In genomic region chr6:16999486-17000436, GRCh38 we compare ENCODE assay signal across 15 cellular contexts.
DNase-seq lines count a peak whose midpoint lies in the region; ATAC-seq and TF ChIP-seq lines count a peak whose summit lies in the region.
"Had no signal": no experiment of that assay in that cellular context is flagged by ENCODE, and none has a peak within 500 bp of the region (broad histone marks: within the 10 kb centered on the region; RNA-seq: fewer than 3 reads in every experiment).

No MANE protein-coding gene starts in this region.

- ATAC-seq in HG02571 (IDR thresholded peaks at IDR 0.05; ENCODE audit: unreplicated experiment) (no peak), GM21619 (IDR thresholded peaks at IDR 0.05; ENCODE audit: unreplicated experiment) (no peak)
- ATAC-seq: WTC11 had no signal

- no peak overlapping the region for H3K9ac ChIP-seq in liver (ENCODE audit: low read depth in 1 of 2, low read length in 2 of 2)
- H3K9ac ChIP-seq: BLaER1 treated with 17β-estradiol and CSF1 and Interleukin-3, amounts not matched to agents 10 nM and 100 nM had no signal

- 9% methylated on average over 2 of the region's 2 CpGs for WGBS in liver

- TF ChIP-seq CTCF in AG09309 (IDR thresholded peaks at IDR 0.05; ENCODE audit: control insufficient read depth, insufficient read depth, low read depth, low read length, missing control alignments) (no peak), cardiac fibroblast (IDR thresholded peaks at IDR 0.05; ENCODE audit: low read depth, low read length) (no peak), liver (IDR thresholded peaks at IDR 0.05; ENCODE audit: low read depth, low read length, missing input control) (no peak)

- H3K4me3 ChIP-seq in AG09309 (ENCODE audit: control insufficient read depth, low read depth, low read length) = no peak overlapping the region
- H3K4me3 ChIP-seq in cardiac fibroblast (replicated peaks in 1 of 2; ENCODE audit: low read depth in 2 of 2, low read length in 2 of 2) = no peak overlapping the region
- no peak overlapping the region for H3K4me3 ChIP-seq in liver (ENCODE audit: low read depth in 1 of 3, low read length in 3 of 3)
- H3K4me3 ChIP-seq: BLaER1 treated with 17β-estradiol and CSF1 and Interleukin-3, amounts not matched to agents 10 nM and 100 nM; MG63; uterus had no signal

- DNase-seq in AG09309 (ENCODE audit: low read depth) (peak; percentile 86), HT1080 (ENCODE audit: low read depth) (peak; percentile 7), cardiac fibroblast (ENCODE audit: low read depth in 2 of 2) (peak; percentile 69 to 74), NCI-H226 (no peak), SKM-1 (lab: John Stamatoyannopoulos, UW; ENCODE audit: unreplicated experiment) (no peak)
- DNase-seq: kidney; MG63; RPMI8226; stimulated activated CD8-positive, alpha-beta memory T cell treated with anti-CD3 and anti-CD28 coated beads, Interleukin-4, amount 100 ng/mL, for 48 hours; uterus had no signal

- TF ChIP-seq RAD21 in liver (IDR thresholded peaks at IDR 0.05) = peak; percentile 48 to 56

- peaks cover 0 to 27% (median 12%) of the 10 kb centered on the region in 4 donors for H3K4me1 ChIP-seq in liver (ENCODE audit: control insufficient read depth in 4 of 4, insufficient read depth in 4 of 4, low read length in 3 of 4)
- H3K4me1 ChIP-seq: uterus had no signal

- H3K36me3 ChIP-seq in liver (ENCODE audit: control insufficient read depth in 4 of 4, insufficient read depth in 3 of 4, low read depth in 1 of 4, low read length in 3 of 4) = no peaks in the 10 kb centered on the region
- H3K36me3 ChIP-seq: BLaER1 treated with 17β-estradiol and CSF1 and Interleukin-3, amounts not matched to agents 10 nM and 100 nM; MG63; uterus had no signal

- H3K27me3 ChIP-seq in liver (ENCODE audit: control insufficient read depth in 4 of 4, insufficient read depth in 4 of 4, low read length in 3 of 4) = no peaks in the 10 kb centered on the region
- H3K27me3 ChIP-seq: BLaER1 treated with 17β-estradiol and CSF1 and Interleukin-3, amounts not matched to agents 10 nM and 100 nM; MG63; uterus had no signal

- H3K27ac ChIP-seq in liver (ENCODE audit: low read depth in 1 of 2, low read length in 2 of 2) = peak overlapping the region; percentile 79 to 80
- H3K27ac ChIP-seq: BLaER1 treated with 17β-estradiol and CSF1 and Interleukin-3, amounts not matched to agents 10 nM and 100 nM; uterus had no signal

- H3K9me3 ChIP-seq in liver (ENCODE audit: control insufficient read depth in 4 of 4, low read length in 3 of 4) = no peaks in the 10 kb centered on the region
- H3K9me3 ChIP-seq: BLaER1 treated with 17β-estradiol and CSF1 and Interleukin-3, amounts not matched to agents 10 nM and 100 nM; MG63; uterus had no signal

TF ChIP-seq in liver, 16 proteins besides CTCF, POLR2A, EP300 and RAD21:
- TF ChIP-seq REST (IDR thresholded peaks at IDR 0.05) (peak; percentile 67), HNF4G (IDR thresholded peaks at IDR 0.05) (no peak), RXRA (IDR thresholded peaks at IDR 0.05) (peak; percentile 60 to 90), ATF3 (IDR thresholded peaks at IDR 0.05) (peak; percentile 58), MAX (IDR thresholded peaks at IDR 0.05) (peak; percentile 85), NR2F2 (IDR thresholded peaks at IDR 0.05) (no peak), JUND (IDR thresholded peaks at IDR 0.05) (peak in 1 of 2 donors; percentile 85), EGR1 (IDR thresholded peaks at IDR 0.05; ENCODE audit: low read depth in 2 of 2) (peak in 1 of 2 donors; percentile 37), FOXA1 (IDR thresholded peaks at IDR 0.05) (peak; percentile 80), YY1 (IDR thresholded peaks at IDR 0.05) (peak; percentile 53), HNF4A (conservative IDR thresholded peaks at IDR 0.05) (peak; percentile 64 to 88), SP1 (IDR thresholded peaks at IDR 0.05) (peak; percentile 59), FOXA2 (IDR thresholded peaks at IDR 0.05) (peak; percentile 87), TAF1 (conservative IDR thresholded peaks at IDR 0.05) (no peak), ZBTB33 (IDR thresholded peaks at IDR 0.05) (peak; percentile 91), GABPA (IDR thresholded peaks at IDR 0.05 in 1 of 2, conservative IDR thresholded peaks at IDR 0.05 in 1 of 2) (peak in 1 of 2 donors; percentile 48)

Comparison
In these comparisons a context has a peak if more than half of its experiments do, and no peak if none do; other contexts are left out.
1. DNase-seq: peak in AG09309 (single experiment), HT1080 (single experiment) and cardiac fibroblast (2 of 2); none in NCI-H226 (single experiment) and SKM-1 (single experiment).